33 cellular contexts compared by ENCODE assay signal in the genomic region with DNA sequence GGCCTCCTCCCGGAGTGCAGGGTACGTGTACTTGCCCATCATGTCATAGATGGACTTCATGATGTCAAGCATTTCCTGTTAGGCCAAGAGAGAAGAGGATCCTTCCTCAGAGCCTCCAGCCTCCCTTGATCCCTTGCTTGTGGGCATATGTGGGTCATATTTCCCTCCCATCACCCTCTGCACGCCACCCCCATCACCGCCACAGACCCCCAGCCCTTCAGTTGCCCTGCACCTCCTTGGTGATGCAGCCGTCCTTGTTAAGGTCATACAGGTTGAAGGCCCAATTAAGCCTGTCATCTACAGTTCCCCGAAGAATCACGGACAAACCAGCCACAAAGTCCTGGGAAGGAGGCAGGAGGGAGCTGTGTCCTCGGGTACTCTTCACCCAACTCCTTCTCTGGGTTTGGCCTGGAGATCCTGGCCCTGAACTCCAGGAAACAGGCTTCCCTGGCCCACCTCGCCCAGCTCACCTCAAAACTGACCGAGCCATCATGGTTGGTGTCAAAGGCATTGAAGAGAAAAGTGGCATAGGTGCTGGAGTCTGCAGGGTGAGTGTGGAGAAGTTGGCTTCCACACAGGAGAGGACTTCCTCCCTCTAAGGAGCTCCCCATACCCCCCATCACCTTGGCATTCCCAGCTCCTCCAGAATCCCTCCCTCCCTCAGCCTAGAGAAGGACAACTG. TPM values are rescaled to one million over a fixed set of nuclear protein-coding genes. Genes with fewer than 3 reads are reported as not detected.
A peak's percentile ranks its signal among the peaks of the same experiment; 100 is the strongest.
DNase-seq lines count a peak whose midpoint lies in the region; ATAC-seq, FAIRE-seq and TF ChIP-seq lines count a peak whose summit lies in the region.
"Had no signal": no experiment of that assay in that cellular context is flagged by ENCODE, and none has a peak within 500 bp of the region (broad histone marks: within the 10 kb centered on the region; RNA-seq: fewer than 3 reads in every experiment).

No MANE protein-coding gene starts in this region.

- ATAC-seq in naive thymus-derived CD4-positive, alpha-beta T cell = no peak
- no peak for ATAC-seq in pancreas
- ATAC-seq: activated T-cell treated with anti-CD3 and anti-CD28 coated beads, Interleukin-2, amount 50 U/mL, for 4 hours; body of pancreas; natural killer cell; Panc1 had no signal

- no peaks in the 10 kb centered on the region for H3K27me3 Mint-ChIP-seq in IgD-negative memory B cell
- H3K27me3 Mint-ChIP-seq in naive thymus-derived CD4-positive, alpha-beta T cell = peaks cover 0 to 4% (median 0%) of the 10 kb centered on the region in 5 donors
- H3K27me3 Mint-ChIP-seq: type B pancreatic cell had no signal

- H3K27ac ChIP-seq in BLaER1 (no peak overlapping the region), caudate nucleus (ENCODE audit: low read depth, low read length) (no peak overlapping the region), pancreas (no peak overlapping the region)
- H3K27ac ChIP-seq in naive thymus-derived CD4-positive, alpha-beta T cell (ENCODE audit: low read depth, low read length) = no peak overlapping the region
- H3K27ac ChIP-seq: body of pancreas, epithelial cell of prostate, parathyroid adenoma, VCaP had no signal

- H3K27me3 ChIP-seq in BLaER1 (no peaks in the 10 kb centered on the region), pancreas (no peaks in the 10 kb centered on the region)
- H3K27me3 ChIP-seq in naive thymus-derived CD4-positive, alpha-beta T cell (ENCODE audit: control insufficient read depth in 2 of 2, insufficient read depth in 2 of 2, low read length in 2 of 2) = no peaks in the 10 kb centered on the region
- H3K27me3 ChIP-seq: adrenal gland, body of pancreas, right atrium auricular region had no signal

- peak overlapping the region in 2 of 3 donors; percentile 57 to 85 for H3K27ac Mint-ChIP-seq in IgD-negative memory B cell
- peak overlapping the region in 5 of 9 donors; percentile 3 to 99 (median 47) for H3K27ac Mint-ChIP-seq in naive thymus-derived CD4-positive, alpha-beta T cell

- H3K4me1 Mint-ChIP-seq in IgD-negative memory B cell = peaks cover 4 to 25% (median 21%) of the 10 kb centered on the region in 3 donors
- peaks cover 22 to 36% (median 30%) of the 10 kb centered on the region in 7 donors for H3K4me1 Mint-ChIP-seq in naive thymus-derived CD4-positive, alpha-beta T cell

- peaks cover 7% of the 10 kb centered on the region for H3K36me3 Mint-ChIP-seq in IgD-negative memory B cell
- peaks cover 0 to 6% (median 0%) of the 10 kb centered on the region in 5 donors for H3K36me3 Mint-ChIP-seq in naive thymus-derived CD4-positive, alpha-beta T cell
- H3K36me3 Mint-ChIP-seq: natural killer cell, type B pancreatic cell had no signal

- H4K20me1 ChIP-seq in BLaER1 = peaks cover 5% of the 10 kb centered on the region; the same call in 1 of the 2 replicates

- H3K4me2 ChIP-seq in BLaER1 = peak overlapping the region; percentile 88; the same call in 1 of the 2 replicates

- no peak for TF ChIP-seq CTCF in pancreas (IDR thresholded peaks at IDR 0.05)

- WGBS in pancreas, 2 donors = 89 to 91% methylated on average over 10 of the region's 10 CpGs

- H3K4me1 ChIP-seq in BLaER1 = peaks cover 47% of the 10 kb centered on the region
- H3K4me1 ChIP-seq in naive thymus-derived CD4-positive, alpha-beta T cell (ENCODE audit: control insufficient read depth in 2 of 2, insufficient read depth in 2 of 2, low read length in 2 of 2) = peaks cover 15 to 30% of the 10 kb centered on the region in 2 donors
- H3K4me1 ChIP-seq in pancreas = peaks cover 0 to 8% (median 0%) of the 10 kb centered on the region in 3 donors

- H3K4me3 ChIP-seq in BLaER1 (no peak overlapping the region), pancreas (no peak overlapping the region)
- H3K4me3 ChIP-seq in naive thymus-derived CD4-positive, alpha-beta T cell (ENCODE audit: low read length) = no peak overlapping the region
- H3K4me3 ChIP-seq: body of pancreas, HAP-1, right atrium auricular region had no signal

- no peaks in the 10 kb centered on the region for H3K9me3 Mint-ChIP-seq in IgD-negative memory B cell
- H3K9me3 Mint-ChIP-seq in naive thymus-derived CD4-positive, alpha-beta T cell = peaks cover 0 to 16% (median 0%) of the 10 kb centered on the region in 11 donors
- H3K9me3 Mint-ChIP-seq: activated T-cell treated with anti-CD3 and anti-CD28 coated beads, Interleukin-2, amount 50 U/mL, for 4 hours; natural killer cell; type B pancreatic cell had no signal

- intact Hi-C loops in naive thymus-derived CD4-positive, alpha-beta T cell (cut with micrococcal nuclease) = no loop called here
- intact Hi-C loops in pancreas (cut with DNase I) = no loop called here

- POLR2A ChIA-PET in naive thymus-derived CD4-positive, alpha-beta T cell (lab: Charles Lee) = interaction anchor here (1.0 to 8.8 kb wide), 3 partner anchors 9 to 278 kb away, joined by 3 to 71 read pairs (median 4); a partner anchor contains a TSS

- no peak for DNase-seq in naive thymus-derived CD4-positive, alpha-beta T cell
- DNase-seq in caudate nucleus (lab: John Stamatoyannopoulos, UW) = no peak
- DNase-seq in activated CD4-positive, alpha-beta T cell treated with anti-CD3 and anti-CD28 coated beads for 1 hour = no peak
- DNase-seq in pancreas = no peak
- DNase-seq: activated CD4-positive, alpha-beta T cell treated with anti-CD3 and anti-CD28 coated beads for 48 hours; activated naive CD4-positive, alpha-beta T cell; activated T-cell treated with anti-CD3 and anti-CD28 coated beads, Interleukin-2, amount 50 U/mL, for 4 hours; DMS79; natural killer cell; NCI-H1092 treated with DMSO at 0.1 percent for 48 hours; NCI-H187; NCI-H226; SIG-M5; stimulated activated CD4-positive, alpha-beta T cell treated with anti-CD3 and anti-CD28 coated beads, Interleukin-12 subunit alpha, Interleukin-12 subunit beta, amount 100 ng/mL, for 4 hours; stimulated activated CD4-positive, alpha-beta T cell treated with anti-CD3 and anti-CD28 coated beads, Interleukin-4, amount 100 ng/mL, for 1 hour; T-helper 9 cell had no signal

- no peak overlapping the region for H3K9ac ChIP-seq in BLaER1
- H3K9ac ChIP-seq: parathyroid adenoma had no signal

- H3K9me3 ChIP-seq in BLaER1 (no peaks in the 10 kb centered on the region), pancreas (no peaks in the 10 kb centered on the region)
- H3K9me3 ChIP-seq in naive thymus-derived CD4-positive, alpha-beta T cell (ENCODE audit: control insufficient read depth in 2 of 3, low read length in 3 of 3) = no peaks in the 10 kb centered on the region
- H3K9me3 ChIP-seq: adrenal gland, body of pancreas, HAP-1, left ventricle myocardium inferior, right atrium auricular region had no signal

- peaks cover 5% of the 10 kb centered on the region; the same call in 1 of the 2 replicates for H3K36me3 ChIP-seq in BLaER1
- no peaks in the 10 kb centered on the region for H3K36me3 ChIP-seq in naive thymus-derived CD4-positive, alpha-beta T cell (ENCODE audit: control insufficient read depth in 2 of 3, insufficient read depth in 3 of 3, low read length in 3 of 3)
- no peaks in the 10 kb centered on the region for H3K36me3 ChIP-seq in pancreas
- H3K36me3 ChIP-seq: adrenal gland, HAP-1 had no signal

- no peak for FAIRE-seq in pancreas (lab: Jason Lieb, UNC)
- FAIRE-seq: GM19239 had no signal

- CTCF ChIA-PET in naive thymus-derived CD4-positive, alpha-beta T cell (lab: Charles Lee) = interaction anchor here (0.9 to 1.5 kb wide), 2 partner anchors 9 to 12 kb away, joined by 3 to 4 read pairs; no protein-coding TSS in a partner anchor

- peak overlapping the region in 1 of 4 donors; percentile 54 for H3K4me3 Mint-ChIP-seq in IgD-negative memory B cell
- H3K4me3 Mint-ChIP-seq in naive thymus-derived CD4-positive, alpha-beta T cell = peak overlapping the region in 6 of 10 donors; percentile 10 to 87 (median 44)
- H3K4me3 Mint-ChIP-seq: activated T-cell treated with anti-CD3 and anti-CD28 coated beads, Interleukin-2, amount 50 U/mL, for 4 hours had no signal

RNA-seq across cellular contexts. Expression of a gene that starts 9.8 kb away (rescaled TPM):
- polyA plus RNA-seq in IgD-negative memory B cell = 47.8 TPM
- total RNA-seq in naive thymus-derived CD4-positive, alpha-beta T cell = 100 to 1,000 TPM; 154 to 338 (median 321) TPM
- polyA plus RNA-seq in naive thymus-derived CD4-positive, alpha-beta T cell = 10 to 100 TPM; 45.8 to 47.6 TPM
- 10 to 100 TPM; 29.3 to 57.3 (median 32.2) TPM for total RNA-seq in pancreas
- 10 to 100 TPM; 29.8 to 47.2 TPM for polyA plus RNA-seq in pancreas

RNA-seq across cellular contexts. Expression of a gene that starts 15.5 kb away (rescaled TPM):
- 14.5 TPM for polyA plus RNA-seq in IgD-negative memory B cell
- total RNA-seq in naive thymus-derived CD4-positive, alpha-beta T cell = 1 to 10 TPM; 1.9 to 6.3 (median 2.6) TPM
- polyA plus RNA-seq in naive thymus-derived CD4-positive, alpha-beta T cell = under 1 TPM in 1 of 2 donors, not detected in 1; 0.27 TPM
- 1 to 10 TPM in 4 of 6 donors, under 1 TPM in 2; 0.67 to 2.2 (median 1.2) TPM for total RNA-seq in pancreas
- polyA plus RNA-seq in pancreas = 1 to 10 TPM; 1.8 to 3.0 TPM

RNA-seq across cellular contexts. Expression of a gene that starts 44.8 kb away (rescaled TPM):
- 2.9 TPM for polyA plus RNA-seq in IgD-negative memory B cell
- 10 to 100 TPM; 10.9 to 31.3 (median 16.2) TPM for total RNA-seq in naive thymus-derived CD4-positive, alpha-beta T cell
- polyA plus RNA-seq in naive thymus-derived CD4-positive, alpha-beta T cell = 10 to 100 TPM; 10.3 to 13.7 TPM
- total RNA-seq in pancreas = 10 to 100 TPM; 13.2 to 23.3 (median 20.1) TPM
- polyA plus RNA-seq in pancreas = 10 to 100 TPM; 16.2 to 17.0 TPM

RNA-seq across cellular contexts. Expression of a gene that starts 52.1 kb away (rescaled TPM):
- polyA plus RNA-seq in IgD-negative memory B cell (not detected), pancreas (not detected)
- not detected for total RNA-seq in naive thymus-derived CD4-positive, alpha-beta T cell
- not detected for polyA plus RNA-seq in naive thymus-derived CD4-positive, alpha-beta T cell
- not detected for total RNA-seq in pancreas
- total RNA-seq: activated CD8-positive, alpha-beta memory T cell treated with anti-CD3 and anti-CD28 coated beads for 36 hours; adrenal gland; body of pancreas; left ventricle myocardium inferior; M059J; natural killer cell; right atrium auricular region; subcutaneous adipose tissue had no signal
- polyA plus RNA-seq: adrenal gland, BJ had no signal
